ENCODE assay signal across 18 cellular contexts in genomic region chr16:49849709-49850108, GRCh38. TPM values are rescaled to one million over a fixed set of nuclear protein-coding genes. Genes with fewer than 3 reads are reported as not detected.
"Had no signal": no experiment of that assay in that cellular context is flagged by ENCODE, and none has a peak within 500 bp of the region (broad histone marks: within the 10 kb centered on the region; RNA-seq: fewer than 3 reads in every experiment).

No MANE protein-coding gene starts in this region.

- H3K4me1 ChIP-seq: right lobe of liver had no signal

- H3K4me2 ChIP-seq: smooth muscle cell had no signal

- H3K4me3 ChIP-seq: adrenal gland, heart right ventricle, left ventricle myocardium inferior, ovary, right lobe of liver, smooth muscle cell, upper lobe of right lung had no signal

- H3K9me3 ChIP-seq: adrenal gland, heart right ventricle, left ventricle myocardium inferior, ovary, right lobe of liver, upper lobe of right lung had no signal

- H3K36me3 ChIP-seq: adrenal gland, left ventricle myocardium inferior, ovary, right lobe of liver, upper lobe of right lung, WERI-Rb-1 had no signal

- ATAC-seq: activated naive CD4-positive, alpha-beta T cell treated with anti-CD3 and anti-CD28 coated beads, Interleukin-2, amount 50 U/mL, for 72 hours; heart right ventricle; right lobe of liver; stimulated activated naive CD8-positive, alpha-beta T cell treated with anti-CD3 and anti-CD28 coated beads, Interleukin-15, amount 100 ng/mL, for 72 hours; upper lobe of right lung had no signal

- H3K27ac ChIP-seq: adrenal gland, ovary, right lobe of liver, upper lobe of right lung, WERI-Rb-1 had no signal

- DNase-seq: activated CD4-positive, alpha-beta T cell treated with anti-CD3 and anti-CD28 coated beads, Interleukin-2, amount 50 U/mL, for 48 hours; activated gamma-delta T cell treated with Interleukin-2 at 50 U/mL for 16 hours; adrenal gland; cerebellar nuclear complex; cortex of kidney; heart right ventricle; immature natural killer cell; kidney glomerular epithelial cell; left ventricle myocardium inferior; ovary; right lobe of liver; stimulated activated CD4-positive, alpha-beta T cell treated with anti-CD3 and anti-CD28 coated beads, Interleukin-4, amount 100 ng/mL, for 1 hour; stimulated activated naive CD8-positive, alpha-beta T cell treated with anti-CD3 and anti-CD28 coated beads, Interleukin-15, amount 100 ng/mL, for 72 hours; upper lobe of right lung; WERI-Rb-1 had no signal

- H3K27me3 ChIP-seq: adrenal gland, ovary, right lobe of liver had no signal

RNA-seq across cellular contexts. Expression of gene ZNF423, which starts 6.2 kb away (rescaled TPM):
- total RNA-seq: activated T-helper 1 cell treated with anti-CD3 and anti-CD28 coated beads, Interleukin-12 subunit alpha, Interleukin-12 subunit beta, Interleukin-2, Interleukin-4 antibody, amounts not matched to agents 30 ng/mL and 10 ng/mL and 1 ng/mL, durations not matched to agents 14 hours and 24 hours and 36 hours had no signal
- polyA plus RNA-seq: immature natural killer cell had no signal
